ENCODE assay signal across 8 cellular contexts in the genomic region with DNA sequence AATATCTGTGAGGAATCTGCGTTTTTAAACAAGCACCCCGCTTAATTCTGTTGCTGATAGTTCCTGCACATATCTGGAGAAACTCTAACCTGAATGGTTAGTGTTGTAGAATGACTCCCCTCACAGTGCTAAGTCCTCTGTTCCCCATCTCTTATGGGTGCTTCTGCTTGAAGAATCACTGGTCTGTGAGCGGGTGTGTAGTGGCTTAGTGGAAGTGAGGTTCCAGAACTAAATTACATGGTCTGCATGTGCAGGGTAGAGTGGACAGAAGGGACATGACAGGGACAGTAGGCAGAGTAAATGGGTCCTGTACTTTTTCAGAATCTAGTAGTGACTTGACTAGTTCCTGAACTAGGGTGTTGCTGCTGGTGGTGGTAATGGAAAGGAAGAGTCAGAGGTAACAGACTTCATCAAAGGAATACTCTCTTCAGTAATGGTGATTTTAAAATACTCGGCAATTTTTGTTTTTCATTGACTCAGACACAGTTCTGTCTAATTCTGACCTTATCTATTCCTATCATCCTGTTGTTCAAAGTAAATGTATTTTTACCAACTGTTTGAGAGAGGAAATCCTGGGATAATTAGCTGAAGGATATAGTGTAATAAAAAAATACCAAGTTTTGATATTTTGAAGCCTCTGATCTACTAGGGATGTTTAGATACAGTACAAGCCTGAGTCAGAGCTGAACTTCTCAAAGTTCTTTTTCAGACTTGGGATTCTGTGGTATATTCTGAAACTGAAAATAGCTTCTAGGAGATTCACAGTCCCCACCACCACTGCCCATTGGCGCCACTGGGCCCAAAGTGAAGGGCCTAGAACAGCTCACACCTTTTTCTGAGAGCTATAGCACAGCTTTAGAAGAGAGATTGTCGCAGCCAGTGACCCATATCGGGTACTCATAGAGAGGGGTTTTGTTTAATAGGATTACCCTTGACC.
DNase-seq lines count a peak whose midpoint lies in the region; ATAC-seq and TF ChIP-seq lines count a peak whose summit lies in the region.

No MANE protein-coding gene starts in this region.

- H3K4me3 ChIP-seq in GM06990 (replicated peaks; ENCODE audit: low read depth, low read length) (no peak overlapping the region), brain microvascular endothelial cell (ENCODE audit: low read depth, low read length) (no peak overlapping the region), subcutaneous abdominal adipose tissue (ENCODE audit: low read depth in 1 of 5, low read length in 5 of 5) (no peak overlapping the region)

- in situ Hi-C loops in brain microvascular endothelial cell (cut with HindIII; ENCODE audit: low pct_ligation_motif_present, low sequenced_read_pairs): no loop called here

- H3K27ac ChIP-seq in brain microvascular endothelial cell (peak overlapping the region; percentile 28), subcutaneous abdominal adipose tissue (ENCODE audit: low read depth, low read length) (peak overlapping the region; percentile 64)

- H3K9me3 ChIP-seq in subcutaneous abdominal adipose tissue (ENCODE audit: control insufficient read depth in 5 of 5, low read length in 5 of 5): peaks cover 0 to 5% (median 0%) of the 10 kb centered on the region in 5 donors

- H3K36me3 ChIP-seq in GM06990 (ENCODE audit: control insufficient read depth, insufficient read depth, low read length) (no peaks in the 10 kb centered on the region), brain microvascular endothelial cell (replicated peaks) (peaks cover 7% of the 10 kb centered on the region), subcutaneous abdominal adipose tissue (ENCODE audit: control insufficient read depth in 5 of 5, insufficient read depth in 5 of 5, low read length in 5 of 5) (peaks cover 0 to 3% (median 0%) of the 10 kb centered on the region in 5 donors)

- no peak overlapping the region for H3K9ac ChIP-seq in subcutaneous abdominal adipose tissue (ENCODE audit: low read length in 5 of 5)

- TF ChIP-seq CTCF in GM06990 (IDR thresholded peaks at IDR 0.05; ENCODE audit: insufficient read depth, low read length, poor library complexity, severe bottlenecking) (peak; percentile 42), brain microvascular endothelial cell (IDR thresholded peaks at IDR 0.05; ENCODE audit: low read depth, low read length, missing control alignments) (peak; percentile 37)

- H3K27me3 ChIP-seq in GM06990 (replicated peaks; ENCODE audit: control insufficient read depth, insufficient read depth, low read length): no peaks in the 10 kb centered on the region
- H3K27me3 ChIP-seq in brain microvascular endothelial cell (replicated peaks): no peaks in the 10 kb centered on the region
- H3K27me3 ChIP-seq in subcutaneous abdominal adipose tissue (ENCODE audit: control insufficient read depth in 5 of 5, insufficient read depth in 4 of 5, low read length in 5 of 5): no peaks in the 10 kb centered on the region

- DNase-seq in GM06990 (ENCODE audit: extremely low read depth, insufficient read length): peak; percentile 41
- DNase-seq in brain microvascular endothelial cell: peak; percentile 34
- no peak for DNase-seq in NCI-H146 treated with DMSO at 0.1 percent for 48 hours (lab: John Stamatoyannopoulos, UW; ENCODE audit: unreplicated experiment)
- no peak for DNase-seq in NCI-H2227 (lab: John Stamatoyannopoulos, UW; ENCODE audit: unreplicated experiment)
- DNase-seq in superior temporal gyrus (ENCODE audit: extremely low spot score): no peak

- ATAC-seq in GM19467 (IDR thresholded peaks at IDR 0.05; ENCODE audit: unreplicated experiment) (peak; percentile 89), HG03442 (IDR thresholded peaks at IDR 0.05; ENCODE audit: unreplicated experiment) (peak; percentile 92)

- H3K4me1 ChIP-seq in subcutaneous abdominal adipose tissue (ENCODE audit: control insufficient read depth in 5 of 5, insufficient read depth in 5 of 5, low read length in 5 of 5): peaks cover 0 to 42% (median 34%) of the 10 kb centered on the region in 5 donors

Comparison
In these comparisons a context has a peak if more than half of its experiments do, and no peak if none do; other contexts are left out.
1. DNase-seq: peak in GM06990 (single experiment) and brain microvascular endothelial cell (single experiment); none in NCI-H146 treated with DMSO at 0.1 percent for 48 hours (single experiment), NCI-H2227 (single experiment) and superior temporal gyrus (single experiment).